9 cellular contexts compared by ENCODE assay signal in genomic region chr15:77870195-77871065, GRCh38.
DNase-seq lines count a peak whose midpoint lies in the region; ATAC-seq lines count a peak whose summit lies in the region.
"Had no signal": no experiment of that assay in that cellular context is flagged by ENCODE, and none has a peak within 500 bp of the region (broad histone marks: within the 10 kb centered on the region; RNA-seq: fewer than 3 reads in every experiment).

No MANE protein-coding gene starts in this region.

- H3K23ac ChIP-seq in neuronal stem cell (ENCODE audit: low read depth, low read length, poor library complexity): no peak overlapping the region

- no peak overlapping the region for H3K27ac Mint-ChIP-seq in CD4-positive, alpha-beta memory T cell

- POLR2A ChIA-PET in CD4-positive, alpha-beta memory T cell (lab: Charles Lee; ENCODE audit: partially characterized antibody): no interaction called here

- H3K14ac ChIP-seq in neuronal stem cell (ENCODE audit: low read length): peak overlapping the region; percentile 10

- no peak overlapping the region for H3K18ac ChIP-seq in neuronal stem cell (ENCODE audit: low read length)

- no peak overlapping the region for H3K27ac ChIP-seq in CD4-positive, alpha-beta memory T cell (ENCODE audit: low read depth, low read length)
- H3K27ac ChIP-seq in neuronal stem cell (replicated peaks; ENCODE audit: low read length) (no peak overlapping the region), aorta (ENCODE audit: low read depth in 1 of 2, low read length in 2 of 2) (no peak overlapping the region)
- H3K27ac ChIP-seq: SK-N-MC had no signal

- no peak overlapping the region for H2BK5ac ChIP-seq in neuronal stem cell (ENCODE audit: low read length)

- no peaks in the 10 kb centered on the region for H3K9me3 Mint-ChIP-seq in CD4-positive, alpha-beta memory T cell

- CTCF ChIA-PET in CD4-positive, alpha-beta memory T cell (lab: Charles Lee; ENCODE audit: partially characterized antibody): interaction anchor here (1.2 kb wide), 1 partner anchor 21 kb away, joined by 3 read pairs; no protein-coding TSS in a partner anchor

- peak in 4 of 5 donors; percentile 8 to 26 (median 10) for DNase-seq in CD4-positive, alpha-beta memory T cell
- DNase-seq in NCI-H748 treated with DMSO at 0.1 percent for 48 hours (lab: John Stamatoyannopoulos, UW) (peak; percentile 23), activated T-cell treated with anti-CD3 and anti-CD28 coated beads for 1 hour (ENCODE audit: low read depth) (peak; percentile 6), fibroblast of the conjunctiva (ENCODE audit: low read depth) (peak; percentile 22), neuronal stem cell (ENCODE audit: low spot score) (peak; percentile 63), aorta (peak; percentile 69 to 87), GOT3 (lab: John Stamatoyannopoulos, UW) (no peak)

- H3K27me3 ChIP-seq in CD4-positive, alpha-beta memory T cell (ENCODE audit: insufficient read depth, low read length): no peaks in the 10 kb centered on the region
- H3K27me3 ChIP-seq in neuronal stem cell (ENCODE audit: control insufficient read depth in 3 of 3, insufficient read depth in 3 of 3, low read depth in 1 of 3, low read length in 3 of 3) (peaks cover 0 to 8% (median 0%) of the 10 kb centered on the region in 3 experiments), aorta (ENCODE audit: control insufficient read depth in 1 of 2, insufficient read depth in 2 of 2, low read length in 1 of 2) (no peaks in the 10 kb centered on the region)

- no peak overlapping the region for H3K4ac ChIP-seq in neuronal stem cell (ENCODE audit: low read length)

- no CpG with 5 or more reads among the region's 21 CpGs for WGBS in neuronal stem cell (ENCODE audit: extremely low coverage in 2 of 2, insufficient read length in 2 of 2, insufficient replicate concordance in 1 of 2), 2 donors
- WGBS in aorta, 2 donors: 29 to 32% methylated on average over 21 of the region's 21 CpGs

- peak overlapping the region; percentile 5 for H2BK120ac ChIP-seq in neuronal stem cell (ENCODE audit: low read depth, low read length)

- H3K4me1 ChIP-seq in CD4-positive, alpha-beta memory T cell (ENCODE audit: insufficient read depth, low read length): no peaks in the 10 kb centered on the region
- H3K4me1 ChIP-seq in neuronal stem cell (ENCODE audit: control insufficient read depth in 2 of 2, insufficient read depth in 1 of 2, low read depth in 1 of 2, low read length in 2 of 2) (peaks cover 0 to 2% of the 10 kb centered on the region in 2 donors), aorta (ENCODE audit: control insufficient read depth in 1 of 2, insufficient read depth in 2 of 2, low read length in 2 of 2) (no peaks in the 10 kb centered on the region)

- no peaks in the 10 kb centered on the region for H3K36me3 Mint-ChIP-seq in CD4-positive, alpha-beta memory T cell

- H2AFZ ChIP-seq in neuronal stem cell (ENCODE audit: low read length): peak overlapping the region; percentile 28

- no peak overlapping the region for H3K9ac ChIP-seq in neuronal stem cell (ENCODE audit: low read depth, low read length, poor library complexity)

- H3K4me3 Mint-ChIP-seq in CD4-positive, alpha-beta memory T cell: no peak overlapping the region

- no peak overlapping the region for H4K91ac ChIP-seq in neuronal stem cell (ENCODE audit: low read depth, low read length, poor library complexity)

- H2AK5ac ChIP-seq in neuronal stem cell (ENCODE audit: low read depth, low read length): peak overlapping the region; percentile 60

- H3K36me3 ChIP-seq in CD4-positive, alpha-beta memory T cell (ENCODE audit: insufficient read depth, low read length): no peaks in the 10 kb centered on the region
- no peaks in the 10 kb centered on the region for H3K36me3 ChIP-seq in neuronal stem cell (replicated peaks in 1 of 2; ENCODE audit: control insufficient read depth in 2 of 2, insufficient read depth in 2 of 2, low read length in 2 of 2)
- H3K36me3 ChIP-seq in aorta (ENCODE audit: control insufficient read depth in 1 of 2, insufficient read depth in 2 of 2, low read length in 1 of 2): no peaks in the 10 kb centered on the region

- no peaks in the 10 kb centered on the region for H3K79me1 ChIP-seq in neuronal stem cell (ENCODE audit: low read depth, low read length)

- no peak overlapping the region for H4K8ac ChIP-seq in neuronal stem cell (ENCODE audit: low read depth, low read length)

- no peak overlapping the region for H2BK12ac ChIP-seq in neuronal stem cell (ENCODE audit: low read length)

- H2BK15ac ChIP-seq in neuronal stem cell (ENCODE audit: low read length): peak overlapping the region; percentile 38

- no peak overlapping the region for H3K4me3 ChIP-seq in CD4-positive, alpha-beta memory T cell (ENCODE audit: low read length in 2 of 2)
- no peak overlapping the region for H3K4me3 ChIP-seq in neuronal stem cell (ENCODE audit: low read length in 2 of 2)
- no peak overlapping the region for H3K4me3 ChIP-seq in aorta (ENCODE audit: low read length in 2 of 2)
- H3K4me3 ChIP-seq: SK-N-MC had no signal

- no peaks in the 10 kb centered on the region for H3K9me3 ChIP-seq in CD4-positive, alpha-beta memory T cell (ENCODE audit: control insufficient read depth in 1 of 2, low read length in 2 of 2)
- H3K9me3 ChIP-seq in neuronal stem cell (replicated peaks in 1 of 2; ENCODE audit: control insufficient read depth in 2 of 2, insufficient read depth in 1 of 2, low read depth in 1 of 2, low read length in 2 of 2) (no peaks in the 10 kb centered on the region), aorta (ENCODE audit: control insufficient read depth, low read length) (no peaks in the 10 kb centered on the region)

- intact Hi-C loops in CD4-positive, alpha-beta memory T cell (cut with micrococcal nuclease): loop anchor here (5.0 kb wide), 1 partner anchor 238 kb away; the partner anchor contains the start of gene LINGO1
- intact Hi-C loops in aorta (cut with DNase I): loop anchor here in 1 of 2 donors (1.0 to 5.0 kb wide), 2 partner anchors 31 to 238 kb away; partner anchors contain the start of gene LINGO1

- H3K4me2 ChIP-seq in neuronal stem cell (ENCODE audit: insufficient read depth, low read length, poor library complexity, severe bottlenecking): no peak overlapping the region

- ATAC-seq in GM21786 (IDR thresholded peaks at IDR 0.05; ENCODE audit: unreplicated experiment) (peak; percentile 61), aorta (ENCODE audit: low FRiP score) (peak; percentile 71)

- H3K4me1 Mint-ChIP-seq in CD4-positive, alpha-beta memory T cell: peaks cover 0 to 4% (median 0%) of the 10 kb centered on the region in 4 donors

- peaks cover 0 to 3% of the 10 kb centered on the region in 2 donors for H3K27me3 Mint-ChIP-seq in CD4-positive, alpha-beta memory T cell
